Comparison of ENCODE assay signal across 1 cellular context in the genomic region with DNA sequence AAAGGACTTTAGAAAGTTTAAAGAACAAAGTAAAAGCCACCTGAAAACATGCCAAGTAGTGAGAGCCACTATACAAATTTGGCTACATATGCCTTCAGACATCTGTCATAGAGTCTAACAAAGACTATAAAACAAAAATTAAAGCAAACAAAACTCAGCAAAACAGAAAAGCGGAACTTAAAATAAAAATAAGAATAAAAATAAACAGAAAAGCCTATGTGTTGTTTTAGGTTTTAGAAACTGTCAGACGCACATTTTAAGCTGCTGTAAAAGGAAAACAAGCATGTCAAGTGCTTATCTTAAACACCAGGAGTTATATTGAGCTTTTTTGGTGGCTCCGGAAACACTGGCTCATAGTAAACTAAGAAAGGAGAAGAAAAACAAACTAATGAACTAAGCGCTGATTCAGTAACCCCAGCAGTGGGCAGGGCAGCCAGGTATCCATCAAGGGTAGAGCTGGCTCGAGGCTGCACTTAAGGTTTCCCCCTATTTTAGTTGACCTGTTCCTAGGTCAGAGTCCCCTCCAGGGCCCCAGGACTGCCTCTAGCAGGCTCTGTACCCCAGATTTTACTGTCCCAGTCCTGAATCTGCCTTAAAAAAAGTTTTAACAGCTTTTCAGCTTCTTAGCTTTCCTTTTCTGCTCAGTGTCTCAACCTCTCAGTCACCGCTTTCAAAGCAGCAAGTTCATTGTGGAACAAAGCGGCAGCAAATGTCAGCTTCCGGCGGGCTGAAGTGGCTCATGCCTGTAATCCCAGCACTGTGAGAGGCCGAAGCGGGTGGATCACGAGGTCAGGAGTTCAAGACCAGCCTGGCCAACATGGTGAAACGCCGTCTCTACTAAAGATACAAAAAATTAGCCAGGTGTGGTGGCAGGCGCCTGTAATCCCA.
TF ChIP-seq lines count a peak whose summit lies in the region.

No MANE protein-coding gene starts in this region.

TF ChIP-seq in K562, 482 proteins besides CTCF, POLR2A, EP300 and RAD21 (continued from another document and continues in another):
- TF ChIP-seq, protein P1, sequence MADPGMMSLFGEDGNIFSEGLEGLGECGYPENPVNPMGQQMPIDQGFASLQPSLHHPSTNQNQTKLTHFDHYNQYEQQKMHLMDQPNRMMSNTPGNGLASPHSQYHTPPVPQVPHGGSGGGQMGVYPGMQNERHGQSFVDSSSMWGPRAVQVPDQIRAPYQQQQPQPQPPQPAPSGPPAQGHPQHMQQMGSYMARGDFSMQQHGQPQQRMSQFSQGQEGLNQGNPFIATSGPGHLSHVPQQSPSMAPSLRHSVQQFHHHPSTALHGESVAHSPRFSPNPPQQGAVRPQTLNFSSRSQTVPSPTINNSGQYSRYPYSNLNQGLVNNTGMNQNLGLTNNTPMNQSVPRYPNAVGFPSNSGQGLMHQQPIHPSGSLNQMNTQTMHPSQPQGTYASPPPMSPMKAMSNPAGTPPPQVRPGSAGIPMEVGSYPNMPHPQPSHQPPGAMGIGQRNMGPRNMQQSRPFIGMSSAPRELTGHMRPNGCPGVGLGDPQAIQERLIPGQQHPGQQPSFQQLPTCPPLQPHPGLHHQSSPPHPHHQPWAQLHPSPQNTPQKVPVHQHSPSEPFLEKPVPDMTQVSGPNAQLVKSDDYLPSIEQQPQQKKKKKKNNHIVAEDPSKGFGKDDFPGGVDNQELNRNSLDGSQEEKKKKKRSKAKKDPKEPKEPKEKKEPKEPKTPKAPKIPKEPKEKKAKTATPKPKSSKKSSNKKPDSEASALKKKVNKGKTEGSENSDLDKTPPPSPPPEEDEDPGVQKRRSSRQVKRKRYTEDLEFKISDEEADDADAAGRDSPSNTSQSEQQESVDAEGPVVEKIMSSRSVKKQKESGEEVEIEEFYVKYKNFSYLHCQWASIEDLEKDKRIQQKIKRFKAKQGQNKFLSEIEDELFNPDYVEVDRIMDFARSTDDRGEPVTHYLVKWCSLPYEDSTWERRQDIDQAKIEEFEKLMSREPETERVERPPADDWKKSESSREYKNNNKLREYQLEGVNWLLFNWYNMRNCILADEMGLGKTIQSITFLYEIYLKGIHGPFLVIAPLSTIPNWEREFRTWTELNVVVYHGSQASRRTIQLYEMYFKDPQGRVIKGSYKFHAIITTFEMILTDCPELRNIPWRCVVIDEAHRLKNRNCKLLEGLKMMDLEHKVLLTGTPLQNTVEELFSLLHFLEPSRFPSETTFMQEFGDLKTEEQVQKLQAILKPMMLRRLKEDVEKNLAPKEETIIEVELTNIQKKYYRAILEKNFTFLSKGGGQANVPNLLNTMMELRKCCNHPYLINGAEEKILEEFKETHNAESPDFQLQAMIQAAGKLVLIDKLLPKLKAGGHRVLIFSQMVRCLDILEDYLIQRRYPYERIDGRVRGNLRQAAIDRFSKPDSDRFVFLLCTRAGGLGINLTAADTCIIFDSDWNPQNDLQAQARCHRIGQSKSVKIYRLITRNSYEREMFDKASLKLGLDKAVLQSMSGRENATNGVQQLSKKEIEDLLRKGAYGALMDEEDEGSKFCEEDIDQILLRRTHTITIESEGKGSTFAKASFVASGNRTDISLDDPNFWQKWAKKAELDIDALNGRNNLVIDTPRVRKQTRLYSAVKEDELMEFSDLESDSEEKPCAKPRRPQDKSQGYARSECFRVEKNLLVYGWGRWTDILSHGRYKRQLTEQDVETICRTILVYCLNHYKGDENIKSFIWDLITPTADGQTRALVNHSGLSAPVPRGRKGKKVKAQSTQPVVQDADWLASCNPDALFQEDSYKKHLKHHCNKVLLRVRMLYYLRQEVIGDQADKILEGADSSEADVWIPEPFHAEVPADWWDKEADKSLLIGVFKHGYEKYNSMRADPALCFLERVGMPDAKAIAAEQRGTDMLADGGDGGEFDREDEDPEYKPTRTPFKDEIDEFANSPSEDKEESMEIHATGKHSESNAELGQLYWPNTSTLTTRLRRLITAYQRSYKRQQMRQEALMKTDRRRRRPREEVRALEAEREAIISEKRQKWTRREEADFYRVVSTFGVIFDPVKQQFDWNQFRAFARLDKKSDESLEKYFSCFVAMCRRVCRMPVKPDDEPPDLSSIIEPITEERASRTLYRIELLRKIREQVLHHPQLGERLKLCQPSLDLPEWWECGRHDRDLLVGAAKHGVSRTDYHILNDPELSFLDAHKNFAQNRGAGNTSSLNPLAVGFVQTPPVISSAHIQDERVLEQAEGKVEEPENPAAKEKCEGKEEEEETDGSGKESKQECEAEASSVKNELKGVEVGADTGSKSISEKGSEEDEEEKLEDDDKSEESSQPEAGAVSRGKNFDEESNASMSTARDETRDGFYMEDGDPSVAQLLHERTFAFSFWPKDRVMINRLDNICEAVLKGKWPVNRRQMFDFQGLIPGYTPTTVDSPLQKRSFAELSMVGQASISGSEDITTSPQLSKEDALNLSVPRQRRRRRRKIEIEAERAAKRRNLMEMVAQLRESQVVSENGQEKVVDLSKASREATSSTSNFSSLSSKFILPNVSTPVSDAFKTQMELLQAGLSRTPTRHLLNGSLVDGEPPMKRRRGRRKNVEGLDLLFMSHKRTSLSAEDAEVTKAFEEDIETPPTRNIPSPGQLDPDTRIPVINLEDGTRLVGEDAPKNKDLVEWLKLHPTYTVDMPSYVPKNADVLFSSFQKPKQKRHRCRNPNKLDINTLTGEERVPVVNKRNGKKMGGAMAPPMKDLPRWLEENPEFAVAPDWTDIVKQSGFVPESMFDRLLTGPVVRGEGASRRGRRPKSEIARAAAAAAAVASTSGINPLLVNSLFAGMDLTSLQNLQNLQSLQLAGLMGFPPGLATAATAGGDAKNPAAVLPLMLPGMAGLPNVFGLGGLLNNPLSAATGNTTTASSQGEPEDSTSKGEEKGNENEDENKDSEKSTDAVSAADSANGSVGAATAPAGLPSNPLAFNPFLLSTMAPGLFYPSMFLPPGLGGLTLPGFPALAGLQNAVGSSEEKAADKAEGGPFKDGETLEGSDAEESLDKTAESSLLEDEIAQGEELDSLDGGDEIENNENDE (IDR thresholded peaks at IDR 0.05; ENCODE audit: low read depth, low read length): no peak
- TF ChIP-seq ATF1 (CRISPR knock-in tag; IDR thresholded peaks at IDR 0.05): no peak
- TF ChIP-seq ATF1 (tag; IDR thresholded peaks at IDR 0.05): no peak
- no peak for TF ChIP-seq ZNF77 (CRISPR knock-in tag; IDR thresholded peaks at IDR 0.05)
- TF ChIP-seq TARDBP (IDR thresholded peaks at IDR 0.05): no peak
- TF ChIP-seq ZNF316 (IDR thresholded peaks at IDR 0.05): peak; percentile 53; the same call in 1 of the 2 replicates
- no peak for TF ChIP-seq PCBP1 (IDR thresholded peaks at IDR 0.05; ENCODE audit: low read depth, low read length, poor library complexity, severe bottlenecking)
- no peak for TF ChIP-seq CAMTA2 (CRISPR knock-in tag; conservative IDR thresholded peaks at IDR 0.05)
- peak; percentile 83 for TF ChIP-seq TCF3 (CRISPR knock-in tag; IDR thresholded peaks at IDR 0.05)
- TF ChIP-seq ZFPM2 (CRISPR knock-in tag; IDR thresholded peaks at IDR 0.05): no peak
- no peak for TF ChIP-seq FIP1L1 (IDR thresholded peaks at IDR 0.05; ENCODE audit: low read depth, low read length, poor library complexity, severe bottlenecking)
- TF ChIP-seq, protein P2, sequence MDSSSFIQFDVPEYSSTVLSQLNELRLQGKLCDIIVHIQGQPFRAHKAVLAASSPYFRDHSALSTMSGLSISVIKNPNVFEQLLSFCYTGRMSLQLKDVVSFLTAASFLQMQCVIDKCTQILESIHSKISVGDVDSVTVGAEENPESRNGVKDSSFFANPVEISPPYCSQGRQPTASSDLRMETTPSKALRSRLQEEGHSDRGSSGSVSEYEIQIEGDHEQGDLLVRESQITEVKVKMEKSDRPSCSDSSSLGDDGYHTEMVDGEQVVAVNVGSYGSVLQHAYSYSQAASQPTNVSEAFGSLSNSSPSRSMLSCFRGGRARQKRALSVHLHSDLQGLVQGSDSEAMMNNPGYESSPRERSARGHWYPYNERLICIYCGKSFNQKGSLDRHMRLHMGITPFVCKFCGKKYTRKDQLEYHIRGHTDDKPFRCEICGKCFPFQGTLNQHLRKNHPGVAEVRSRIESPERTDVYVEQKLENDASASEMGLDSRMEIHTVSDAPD (CRISPR knock-in tag; IDR thresholded peaks at IDR 0.05): no peak
- no peak for TF ChIP-seq HEY1 (CRISPR knock-in tag; IDR thresholded peaks at IDR 0.05; ENCODE audit: borderline replicate concordance)
- TF ChIP-seq, protein P3, sequence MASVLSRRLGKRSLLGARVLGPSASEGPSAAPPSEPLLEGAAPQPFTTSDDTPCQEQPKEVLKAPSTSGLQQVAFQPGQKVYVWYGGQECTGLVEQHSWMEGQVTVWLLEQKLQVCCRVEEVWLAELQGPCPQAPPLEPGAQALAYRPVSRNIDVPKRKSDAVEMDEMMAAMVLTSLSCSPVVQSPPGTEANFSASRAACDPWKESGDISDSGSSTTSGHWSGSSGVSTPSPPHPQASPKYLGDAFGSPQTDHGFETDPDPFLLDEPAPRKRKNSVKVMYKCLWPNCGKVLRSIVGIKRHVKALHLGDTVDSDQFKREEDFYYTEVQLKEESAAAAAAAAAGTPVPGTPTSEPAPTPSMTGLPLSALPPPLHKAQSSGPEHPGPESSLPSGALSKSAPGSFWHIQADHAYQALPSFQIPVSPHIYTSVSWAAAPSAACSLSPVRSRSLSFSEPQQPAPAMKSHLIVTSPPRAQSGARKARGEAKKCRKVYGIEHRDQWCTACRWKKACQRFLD (CRISPR knock-in tag; IDR thresholded peaks at IDR 0.05): no peak
- TF ChIP-seq, protein P4, sequence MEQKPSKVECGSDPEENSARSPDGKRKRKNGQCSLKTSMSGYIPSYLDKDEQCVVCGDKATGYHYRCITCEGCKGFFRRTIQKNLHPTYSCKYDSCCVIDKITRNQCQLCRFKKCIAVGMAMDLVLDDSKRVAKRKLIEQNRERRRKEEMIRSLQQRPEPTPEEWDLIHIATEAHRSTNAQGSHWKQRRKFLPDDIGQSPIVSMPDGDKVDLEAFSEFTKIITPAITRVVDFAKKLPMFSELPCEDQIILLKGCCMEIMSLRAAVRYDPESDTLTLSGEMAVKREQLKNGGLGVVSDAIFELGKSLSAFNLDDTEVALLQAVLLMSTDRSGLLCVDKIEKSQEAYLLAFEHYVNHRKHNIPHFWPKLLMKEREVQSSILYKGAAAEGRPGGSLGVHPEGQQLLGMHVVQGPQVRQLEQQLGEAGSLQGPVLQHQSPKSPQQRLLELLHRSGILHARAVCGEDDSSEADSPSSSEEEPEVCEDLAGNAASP (IDR thresholded peaks at IDR 0.05): no peak
- TF ChIP-seq, protein P5, sequence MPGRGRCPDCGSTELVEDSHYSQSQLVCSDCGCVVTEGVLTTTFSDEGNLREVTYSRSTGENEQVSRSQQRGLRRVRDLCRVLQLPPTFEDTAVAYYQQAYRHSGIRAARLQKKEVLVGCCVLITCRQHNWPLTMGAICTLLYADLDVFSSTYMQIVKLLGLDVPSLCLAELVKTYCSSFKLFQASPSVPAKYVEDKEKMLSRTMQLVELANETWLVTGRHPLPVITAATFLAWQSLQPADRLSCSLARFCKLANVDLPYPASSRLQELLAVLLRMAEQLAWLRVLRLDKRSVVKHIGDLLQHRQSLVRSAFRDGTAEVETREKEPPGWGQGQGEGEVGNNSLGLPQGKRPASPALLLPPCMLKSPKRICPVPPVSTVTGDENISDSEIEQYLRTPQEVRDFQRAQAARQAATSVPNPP (IDR thresholded peaks at IDR 0.05; ENCODE audit: borderline replicate concordance, insufficient read depth, insufficient read length): no peak
- TF ChIP-seq, protein P6, sequence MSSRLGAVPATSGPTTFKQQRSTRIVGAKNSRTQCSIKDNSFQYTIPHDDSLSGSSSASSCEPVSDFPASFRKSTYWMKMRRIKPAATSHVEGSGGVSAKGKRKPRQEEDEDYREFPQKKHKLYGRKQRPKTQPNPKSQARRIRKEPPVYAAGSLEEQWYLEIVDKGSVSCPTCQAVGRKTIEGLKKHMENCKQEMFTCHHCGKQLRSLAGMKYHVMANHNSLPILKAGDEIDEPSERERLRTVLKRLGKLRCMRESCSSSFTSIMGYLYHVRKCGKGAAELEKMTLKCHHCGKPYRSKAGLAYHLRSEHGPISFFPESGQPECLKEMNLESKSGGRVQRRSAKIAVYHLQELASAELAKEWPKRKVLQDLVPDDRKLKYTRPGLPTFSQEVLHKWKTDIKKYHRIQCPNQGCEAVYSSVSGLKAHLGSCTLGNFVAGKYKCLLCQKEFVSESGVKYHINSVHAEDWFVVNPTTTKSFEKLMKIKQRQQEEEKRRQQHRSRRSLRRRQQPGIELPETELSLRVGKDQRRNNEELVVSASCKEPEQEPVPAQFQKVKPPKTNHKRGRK (tag; IDR thresholded peaks at IDR 0.05): no peak; the same call in 1 of the 2 replicates
- TF ChIP-seq GATA2 (CRISPR knock-in tag; IDR thresholded peaks at IDR 0.05): peak; percentile 66
- TF ChIP-seq, protein P7, sequence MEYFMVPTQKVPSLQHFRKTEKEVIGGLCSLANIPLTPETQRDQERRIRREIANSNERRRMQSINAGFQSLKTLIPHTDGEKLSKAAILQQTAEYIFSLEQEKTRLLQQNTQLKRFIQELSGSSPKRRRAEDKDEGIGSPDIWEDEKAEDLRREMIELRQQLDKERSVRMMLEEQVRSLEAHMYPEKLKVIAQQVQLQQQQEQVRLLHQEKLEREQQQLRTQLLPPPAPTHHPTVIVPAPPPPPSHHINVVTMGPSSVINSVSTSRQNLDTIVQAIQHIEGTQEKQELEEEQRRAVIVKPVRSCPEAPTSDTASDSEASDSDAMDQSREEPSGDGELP (CRISPR knock-in tag; IDR thresholded peaks at IDR 0.05; ENCODE audit: borderline replicate concordance): peak; percentile 24; the same call in 1 of the 2 replicates
- TF ChIP-seq, protein P8, sequence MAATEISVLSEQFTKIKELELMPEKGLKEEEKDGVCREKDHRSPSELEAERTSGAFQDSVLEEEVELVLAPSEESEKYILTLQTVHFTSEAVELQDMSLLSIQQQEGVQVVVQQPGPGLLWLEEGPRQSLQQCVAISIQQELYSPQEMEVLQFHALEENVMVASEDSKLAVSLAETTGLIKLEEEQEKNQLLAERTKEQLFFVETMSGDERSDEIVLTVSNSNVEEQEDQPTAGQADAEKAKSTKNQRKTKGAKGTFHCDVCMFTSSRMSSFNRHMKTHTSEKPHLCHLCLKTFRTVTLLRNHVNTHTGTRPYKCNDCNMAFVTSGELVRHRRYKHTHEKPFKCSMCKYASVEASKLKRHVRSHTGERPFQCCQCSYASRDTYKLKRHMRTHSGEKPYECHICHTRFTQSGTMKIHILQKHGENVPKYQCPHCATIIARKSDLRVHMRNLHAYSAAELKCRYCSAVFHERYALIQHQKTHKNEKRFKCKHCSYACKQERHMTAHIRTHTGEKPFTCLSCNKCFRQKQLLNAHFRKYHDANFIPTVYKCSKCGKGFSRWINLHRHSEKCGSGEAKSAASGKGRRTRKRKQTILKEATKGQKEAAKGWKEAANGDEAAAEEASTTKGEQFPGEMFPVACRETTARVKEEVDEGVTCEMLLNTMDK (IDR thresholded peaks at IDR 0.05; ENCODE audit: borderline replicate concordance, insufficient read depth, low read depth, low read length, poor library complexity, severe bottlenecking): no peak
- no peak for TF ChIP-seq KHSRP (IDR thresholded peaks at IDR 0.05)
- TF ChIP-seq ARHGAP35 (IDR thresholded peaks at IDR 0.05; ENCODE audit: partially characterized antibody): no peak
- TF ChIP-seq, protein P9, sequence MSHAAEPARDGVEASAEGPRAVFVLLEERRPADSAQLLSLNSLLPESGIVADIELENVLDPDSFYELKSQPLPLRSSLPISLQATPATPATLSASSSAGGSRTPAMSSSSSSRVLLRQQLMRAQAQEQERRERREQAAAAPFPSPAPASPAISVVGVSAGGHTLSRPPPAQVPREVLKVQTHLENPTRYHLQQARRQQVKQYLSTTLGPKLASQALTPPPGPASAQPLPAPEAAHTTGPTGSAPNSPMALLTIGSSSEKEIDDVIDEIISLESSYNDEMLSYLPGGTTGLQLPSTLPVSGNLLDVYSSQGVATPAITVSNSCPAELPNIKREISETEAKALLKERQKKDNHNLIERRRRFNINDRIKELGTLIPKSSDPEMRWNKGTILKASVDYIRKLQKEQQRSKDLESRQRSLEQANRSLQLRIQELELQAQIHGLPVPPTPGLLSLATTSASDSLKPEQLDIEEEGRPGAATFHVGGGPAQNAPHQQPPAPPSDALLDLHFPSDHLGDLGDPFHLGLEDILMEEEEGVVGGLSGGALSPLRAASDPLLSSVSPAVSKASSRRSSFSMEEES (CRISPR knock-in tag; IDR thresholded peaks at IDR 0.05): no peak
- no peak for TF ChIP-seq ZNF184 (CRISPR knock-in tag; IDR thresholded peaks at IDR 0.05)
- TF ChIP-seq ZNF121 (CRISPR knock-in tag; conservative IDR thresholded peaks at IDR 0.05): no peak
- TF ChIP-seq HOXB6 (CRISPR knock-in tag; IDR thresholded peaks at IDR 0.05; ENCODE audit: borderline replicate concordance): no peak
- TF ChIP-seq GTF2E2 (tag; IDR thresholded peaks at IDR 0.05): 0 out of 2 replicates have a peak, but pooled peaks have one; percentile 56
